In genomic region chr14:65228436-65228835, GRCh38 we compare ENCODE assay signal across 8 cellular contexts.
DNase-seq lines count a peak whose midpoint lies in the region; ATAC-seq and TF ChIP-seq lines count a peak whose summit lies in the region.

No MANE protein-coding gene starts in this region.

- CTCF ChIA-PET in naive thymus-derived CD4-positive, alpha-beta T cell (lab: Charles Lee): interaction anchor here (0.7 kb wide), 1 partner anchor 13 kb away, joined by 3 read pairs; no protein-coding TSS in a partner anchor
- CTCF ChIA-PET in PC-3 (lab: Charles Lee): interaction anchor here (0.5 kb wide), 1 partner anchor 76 kb away, joined by 7 read pairs; no protein-coding TSS in a partner anchor

- H3K36me3 Mint-ChIP-seq in naive thymus-derived CD4-positive, alpha-beta T cell: peaks cover 0 to 9% (median 0%) of the 10 kb centered on the region in 5 donors

- H3K9me3 ChIP-seq in naive thymus-derived CD4-positive, alpha-beta T cell (ENCODE audit: control insufficient read depth in 2 of 3, low read length in 3 of 3): no peaks in the 10 kb centered on the region
- H3K9me3 ChIP-seq in WERI-Rb-1 (ENCODE audit: severe bottlenecking) (no peaks in the 10 kb centered on the region), PC-3 (ENCODE audit: low read length) (no peaks in the 10 kb centered on the region)

- POLR2A ChIA-PET in naive thymus-derived CD4-positive, alpha-beta T cell (lab: Charles Lee): interaction anchor here (0.8 to 1.9 kb wide), 3 partner anchors 14 to 239 kb away, joined by 3 to 7 read pairs (median 3); no protein-coding TSS in a partner anchor
- POLR2A ChIA-PET in PC-3 (lab: Charles Lee; ENCODE audit: unreplicated experiment): no interaction called here

- H3K27me3 ChIP-seq in naive thymus-derived CD4-positive, alpha-beta T cell (ENCODE audit: control insufficient read depth in 2 of 2, insufficient read depth in 2 of 2, low read length in 2 of 2): no peaks in the 10 kb centered on the region
- H3K27me3 ChIP-seq in H7 (ENCODE audit: control insufficient read depth, insufficient read depth, low read length) (no peaks in the 10 kb centered on the region), WERI-Rb-1 (ENCODE audit: insufficient read depth, low read depth, severe bottlenecking) (no peaks in the 10 kb centered on the region), PC-3 (ENCODE audit: low read length) (no peaks in the 10 kb centered on the region)

- H3K4me1 ChIP-seq in naive thymus-derived CD4-positive, alpha-beta T cell (ENCODE audit: control insufficient read depth in 2 of 2, insufficient read depth in 2 of 2, low read length in 2 of 2): peaks cover 4 to 20% of the 10 kb centered on the region in 2 donors
- peaks cover 47% of the 10 kb centered on the region for H3K4me1 ChIP-seq in PC-3 (ENCODE audit: insufficient read depth, low read length)

- no peak overlapping the region for H3K27ac ChIP-seq in naive thymus-derived CD4-positive, alpha-beta T cell (ENCODE audit: low read depth, low read length)
- H3K27ac ChIP-seq in WERI-Rb-1 (no peak overlapping the region), PC-3 (ENCODE audit: low read length) (no peak overlapping the region)

- intact Hi-C loops in naive thymus-derived CD4-positive, alpha-beta T cell (cut with micrococcal nuclease): loop anchor here in 1 of 2 donors (2.0 to 10.0 kb wide), 2 partner anchors 58 to 126 kb away; no protein-coding TSS in a partner anchor
- intact Hi-C loops in PC-3 (cut with micrococcal nuclease): no loop called here

- H3F3A ChIP-seq in PC-3 (ENCODE audit: low read length, unreplicated experiment): peaks cover 14% of the 10 kb centered on the region

- H3K79me2 ChIP-seq in PC-3 (ENCODE audit: low read length): no peaks in the 10 kb centered on the region

- H3K27me3 Mint-ChIP-seq in naive thymus-derived CD4-positive, alpha-beta T cell: no peaks in the 10 kb centered on the region

- no peak overlapping the region for H3K4me3 ChIP-seq in naive thymus-derived CD4-positive, alpha-beta T cell (ENCODE audit: low read length)
- H3K4me3 ChIP-seq in H7 (ENCODE audit: insufficient read depth, low read depth, low read length) (no peak overlapping the region), WERI-Rb-1 (ENCODE audit: low read depth, low read length) (no peak overlapping the region), PC-3 (ENCODE audit: low read length) (no peak overlapping the region)

- no peak overlapping the region for H3K4me2 ChIP-seq in PC-3 (ENCODE audit: low read length)

- peak; percentile 94 for ATAC-seq in GM18520 (IDR thresholded peaks at IDR 0.05; ENCODE audit: unreplicated experiment)
- ATAC-seq in GM21825 (IDR thresholded peaks at IDR 0.05; ENCODE audit: unreplicated experiment): peak; percentile 81
- ATAC-seq in naive thymus-derived CD4-positive, alpha-beta T cell: peak; percentile 29
- ATAC-seq in PC-3: no peak

- H2AFZ ChIP-seq in PC-3 (ENCODE audit: low read length): no peak overlapping the region

- no TSS peak for BruUV-seq in PC-3 (replicated peaks; lab: Mats Ljungman, UMichigan)

- H3K4me3 Mint-ChIP-seq in naive thymus-derived CD4-positive, alpha-beta T cell: peak overlapping the region in 9 of 10 donors; percentile 11 to 93 (median 55)

- no peaks in the 10 kb centered on the region for H4K20me1 ChIP-seq in PC-3 (ENCODE audit: low read length)

- no peaks in the 10 kb centered on the region for H3K36me3 ChIP-seq in naive thymus-derived CD4-positive, alpha-beta T cell (ENCODE audit: control insufficient read depth in 2 of 3, insufficient read depth in 3 of 3, low read length in 3 of 3)
- H3K36me3 ChIP-seq in H7 (replicated peaks; ENCODE audit: control insufficient read depth, insufficient read depth, low read length): no peaks in the 10 kb centered on the region
- H3K36me3 ChIP-seq in WERI-Rb-1: no peaks in the 10 kb centered on the region
- no peaks in the 10 kb centered on the region for H3K36me3 ChIP-seq in PC-3 (ENCODE audit: low read depth, low read length)

- DNase-seq in M059J (ENCODE audit: low read depth) (peak; percentile 68), H7 (no peak), WERI-Rb-1 (no peak), NCI-H2196 (lab: John Stamatoyannopoulos, UW; ENCODE audit: unreplicated experiment) (no peak), PC-3 (no peak)
- no peak for DNase-seq in naive thymus-derived CD4-positive, alpha-beta T cell

- H3K4me1 Mint-ChIP-seq in naive thymus-derived CD4-positive, alpha-beta T cell: peaks cover 32 to 66% (median 55%) of the 10 kb centered on the region in 7 donors

- H3K9ac ChIP-seq in PC-3 (ENCODE audit: low read length): no peak overlapping the region

- TF ChIP-seq CTCF in WERI-Rb-1 (IDR thresholded peaks at IDR 0.05; ENCODE audit: low read depth, low read length) (no peak), PC-3 (conservative IDR thresholded peaks at IDR 0.05; ENCODE audit: low read depth, low read length) (no peak)

- no peaks in the 10 kb centered on the region for H3K9me3 Mint-ChIP-seq in naive thymus-derived CD4-positive, alpha-beta T cell

- no peaks in the 10 kb centered on the region for H3K9me2 ChIP-seq in PC-3 (replicated peaks; ENCODE audit: low read length)

- H3K27ac Mint-ChIP-seq in naive thymus-derived CD4-positive, alpha-beta T cell: peak overlapping the region in 5 of 9 donors; percentile 34 to 99 (median 96)
